Comparison of ENCODE assay signal across 8 cellular contexts in genomic region chr18:80148316-80149199, GRCh38. TPM values are rescaled to one million over a fixed set of nuclear protein-coding genes. Genes with fewer than 3 reads are reported as not detected.
DNase-seq lines count a peak whose midpoint lies in the region; ATAC-seq and FAIRE-seq lines count a peak whose summit lies in the region.

No MANE protein-coding gene starts in this region.

- H4K20me1 ChIP-seq in BLaER1 = peaks cover 25% of the 10 kb centered on the region; the same call in 1 of the 2 replicates

- DNase-seq in substantia nigra (lab: John Stamatoyannopoulos, UW) (no peak), small intestine (no peak), GM19240 (ENCODE audit: insufficient read length, low spot score) (no peak), NCI-H2107 (lab: John Stamatoyannopoulos, UW) (no peak)

- H3K4me2 ChIP-seq in BLaER1 = peak overlapping the region; percentile 91

- no peaks in the 10 kb centered on the region for H3K9me3 Mint-ChIP-seq in activated T-helper 17 cell treated with anti-CD3 and anti-CD28 coated beads, Interleukin-2, amount 50 U/mL, for 72 hours

- H3K4me1 Mint-ChIP-seq in activated T-helper 17 cell treated with anti-CD3 and anti-CD28 coated beads, Interleukin-2, amount 50 U/mL, for 72 hours = peaks cover 8% of the 10 kb centered on the region

- peak overlapping the region; percentile 84 for H3K4me3 Mint-ChIP-seq in activated T-helper 17 cell treated with anti-CD3 and anti-CD28 coated beads, Interleukin-2, amount 50 U/mL, for 72 hours

- H3K27ac ChIP-seq in BLaER1 = no peak overlapping the region
- H3K27ac ChIP-seq in substantia nigra (ENCODE audit: low read depth, low read length, poor library complexity, severe bottlenecking) = peak overlapping the region; percentile 76
- no peak overlapping the region for H3K27ac ChIP-seq in small intestine (ENCODE audit: low read depth in 1 of 2, low read length in 1 of 2)

- H3K9me3 ChIP-seq in BLaER1 = no peaks in the 10 kb centered on the region
- no peaks in the 10 kb centered on the region for H3K9me3 ChIP-seq in small intestine (ENCODE audit: control insufficient read depth, low read depth)

- peaks cover 24% of the 10 kb centered on the region for H3K4me1 ChIP-seq in BLaER1
- no peaks in the 10 kb centered on the region for H3K4me1 ChIP-seq in small intestine (ENCODE audit: control insufficient read depth in 2 of 2, insufficient read depth in 1 of 2, low read depth in 1 of 2, low read length in 1 of 2)

- H3K27ac Mint-ChIP-seq in activated T-helper 17 cell treated with anti-CD3 and anti-CD28 coated beads, Interleukin-2, amount 50 U/mL, for 72 hours = peak overlapping the region; percentile 82

- WGBS in small intestine, 3 donors = 43 to 55% (median 47%) methylated on average over 34 of the region's 34 CpGs

- peak overlapping the region; percentile 66 for H3K4me3 ChIP-seq in BLaER1
- H3K4me3 ChIP-seq in iPS-11a (ENCODE audit: low read depth, low read length) = peak overlapping the region; percentile 22
- peak overlapping the region in 1 of 2 donors; percentile 33 for H3K4me3 ChIP-seq in small intestine (ENCODE audit: low read depth in 1 of 2, low read length in 2 of 2)

- no peak for FAIRE-seq in small intestine (lab: Jason Lieb, UNC)

- H3K36me3 ChIP-seq in BLaER1 (no peaks in the 10 kb centered on the region), small intestine (ENCODE audit: control insufficient read depth in 2 of 2, insufficient read depth in 2 of 2, low read length in 2 of 2) (no peaks in the 10 kb centered on the region)

- peak; percentile 15 for ATAC-seq in HG02571 (IDR thresholded peaks at IDR 0.05; ENCODE audit: unreplicated experiment)
- ATAC-seq in activated T-helper 17 cell treated with anti-CD3 and anti-CD28 coated beads, Interleukin-2, amount 50 U/mL, for 72 hours (replicated peaks) = peak; percentile 8

- H3K27me3 Mint-ChIP-seq in activated T-helper 17 cell treated with anti-CD3 and anti-CD28 coated beads, Interleukin-2, amount 50 U/mL, for 72 hours = no peaks in the 10 kb centered on the region

- H3K27me3 ChIP-seq in BLaER1 (peaks cover 45% of the 10 kb centered on the region), small intestine (ENCODE audit: control insufficient read depth in 2 of 2, insufficient read depth in 2 of 2, low read length in 2 of 2) (no peaks in the 10 kb centered on the region)

- peaks cover 23% of the 10 kb centered on the region for H3K36me3 Mint-ChIP-seq in activated T-helper 17 cell treated with anti-CD3 and anti-CD28 coated beads, Interleukin-2, amount 50 U/mL, for 72 hours (ENCODE audit: low read depth)

- no peak overlapping the region for H3K9ac ChIP-seq in BLaER1

RNA-seq across cellular contexts. Expression of gene ADNP2, which starts 39.5 kb away (rescaled TPM):
- total RNA-seq in activated T-helper 17 cell treated with anti-CD3 and anti-CD28 coated beads, Interleukin-2, amount 50 U/mL, for 72 hours = 10 to 100 TPM; 31.8 to 34.9 TPM
- polyA plus RNA-seq in small intestine = 1 to 10 TPM; 6.5 to 8.5 (median 7.2) TPM
